In genomic region chr1:186375929-186376330, GRCh38 we compare ENCODE assay signal across 8 cellular contexts. TPM values are rescaled to one million over a fixed set of nuclear protein-coding genes. Genes with fewer than 3 reads are reported as not detected.
A peak's percentile ranks its signal among the peaks of the same experiment; 100 is the strongest.
DNase-seq lines count a peak whose midpoint lies in the region; ATAC-seq lines count a peak whose summit lies in the region.

No MANE protein-coding gene starts in this region.

- H3K27me3 ChIP-seq in iPS-18a (ENCODE audit: control insufficient read depth, insufficient read depth, low read length), result no peaks in the 10 kb centered on the region

- H3K36me3 Mint-ChIP-seq in activated CD4-positive, alpha-beta T cell treated with anti-CD3 and anti-CD28 coated beads for 36 hours (ENCODE audit: low read depth), result peaks cover 24% of the 10 kb centered on the region
- H3K36me3 Mint-ChIP-seq in activated T-helper 2 cell treated with anti-CD3 and anti-CD28 coated beads, Interferon-gamma antibody, Interleukin-2, Interleukin-4, amounts not matched to agents 10 μg/mL and 5 μg/mL and 100 μg/mL, durations not matched to agents 14 hours and 24 hours and 36 hours (ENCODE audit: low read depth), result peaks cover 36% of the 10 kb centered on the region

- intact Hi-C loops in activated CD4-positive, alpha-beta T cell treated with anti-CD3 and anti-CD28 coated beads for 36 hours (cut with DNase I, micrococcal nuclease), result loop anchor here (1.0 to 10.0 kb wide), 5 partner anchors 1059 to 1621 kb away; partner anchors contain the start of genes EDEM3 (in 2 of the 2), IVNS1ABP (in 1 of the 2), RNF2 (in 1 of the 2) and SWT1 (in 1 of the 2)
- intact Hi-C loops in activated T-helper 2 cell treated with anti-CD3 and anti-CD28 coated beads, Interferon-gamma antibody, Interleukin-2, Interleukin-4, amounts not matched to agents 10 μg/mL and 5 μg/mL and 100 μg/mL, durations not matched to agents 14 hours and 24 hours and 36 hours (cut with micrococcal nuclease), result loop anchor here (1.0 to 10.0 kb wide), 6 partner anchors 29 to 1621 kb away; partner anchors contain the start of genes EDEM3 and SWT1

- peak; percentile 8 for ATAC-seq in activated CD4-positive, alpha-beta T cell treated with anti-CD3 and anti-CD28 coated beads for 36 hours
- ATAC-seq in stimulated activated naive CD8-positive, alpha-beta T cell treated with anti-CD3 and anti-CD28 coated beads, Interleukin-15, amount 100 ng/mL, for 72 hours, result peak; percentile 25
- no peak for ATAC-seq in HG02885 (IDR thresholded peaks at IDR 0.05; ENCODE audit: poor library complexity, unreplicated experiment)

- no peaks in the 10 kb centered on the region for H3K27me3 Mint-ChIP-seq in activated CD4-positive, alpha-beta T cell treated with anti-CD3 and anti-CD28 coated beads for 36 hours
- no peaks in the 10 kb centered on the region for H3K27me3 Mint-ChIP-seq in activated T-helper 2 cell treated with anti-CD3 and anti-CD28 coated beads, Interferon-gamma antibody, Interleukin-2, Interleukin-4, amounts not matched to agents 10 μg/mL and 5 μg/mL and 100 μg/mL, durations not matched to agents 14 hours and 24 hours and 36 hours (ENCODE audit: low read depth)
- no peaks in the 10 kb centered on the region for H3K27me3 Mint-ChIP-seq in stimulated activated naive CD8-positive, alpha-beta T cell treated with anti-CD3 and anti-CD28 coated beads, Interleukin-15, amount 100 ng/mL, for 72 hours

- H3K9ac ChIP-seq in iPS-18a (ENCODE audit: low read length), result peak overlapping the region; percentile 93

- H3K27ac ChIP-seq in iPS-18a (ENCODE audit: low read length), result peak overlapping the region; percentile 91

- no peak for DNase-seq in activated CD4-positive, alpha-beta T cell treated with anti-CD3 and anti-CD28 coated beads for 36 hours
- DNase-seq in activated CD4-positive, alpha-beta T cell treated with anti-CD3 and anti-CD28 coated beads for 1 hour, result no peak
- DNase-seq in activated T-helper 2 cell treated with anti-CD3 and anti-CD28 coated beads, Interferon-gamma antibody, Interleukin-2, Interleukin-4, amounts not matched to agents 10 μg/mL and 5 μg/mL and 100 μg/mL, durations not matched to agents 14 hours and 24 hours and 36 hours (ENCODE audit: low spot score), result no peak
- no peak for DNase-seq in stimulated activated naive CD8-positive, alpha-beta T cell treated with anti-CD3 and anti-CD28 coated beads, Interleukin-15, amount 100 ng/mL, for 72 hours
- DNase-seq in hippocampal formation (lab: John Stamatoyannopoulos, UW), result no peak
- DNase-seq in NCI-H128 (lab: John Stamatoyannopoulos, UW; ENCODE audit: unreplicated experiment), result no peak

- H3K4me1 Mint-ChIP-seq in activated CD4-positive, alpha-beta T cell treated with anti-CD3 and anti-CD28 coated beads for 36 hours, result peaks cover 36% of the 10 kb centered on the region
- H3K4me1 Mint-ChIP-seq in activated T-helper 2 cell treated with anti-CD3 and anti-CD28 coated beads, Interferon-gamma antibody, Interleukin-2, Interleukin-4, amounts not matched to agents 10 μg/mL and 5 μg/mL and 100 μg/mL, durations not matched to agents 14 hours and 24 hours and 36 hours (ENCODE audit: low read depth), result peaks cover 26% of the 10 kb centered on the region
- H3K4me1 Mint-ChIP-seq in stimulated activated naive CD8-positive, alpha-beta T cell treated with anti-CD3 and anti-CD28 coated beads, Interleukin-15, amount 100 ng/mL, for 72 hours, result peaks cover 41% of the 10 kb centered on the region

- CTCF ChIA-PET in activated CD4-positive, alpha-beta T cell treated with anti-CD3 and anti-CD28 coated beads for 36 hours (lab: Charles Lee), result interaction anchor here (0.5 to 2.1 kb wide), 13 partner anchors 12 to 961 kb away, joined by 3 to 32 read pairs (median 5); no protein-coding TSS in a partner anchor

- POLR2A ChIA-PET in activated CD4-positive, alpha-beta T cell treated with anti-CD3 and anti-CD28 coated beads for 36 hours (lab: Charles Lee), result interaction anchor here (1.0 to 1.2 kb wide), 2 partner anchors 18 to 36 kb away, joined by 4 read pairs; no protein-coding TSS in a partner anchor

- no peaks in the 10 kb centered on the region for H3K9me3 ChIP-seq in iPS-18a (ENCODE audit: control insufficient read depth, low read depth, low read length)

- peaks cover 11% of the 10 kb centered on the region for H3K4me1 ChIP-seq in iPS-18a (ENCODE audit: control insufficient read depth, low read depth, low read length)

- peak overlapping the region; percentile 98 for H3K27ac Mint-ChIP-seq in activated CD4-positive, alpha-beta T cell treated with anti-CD3 and anti-CD28 coated beads for 36 hours
- H3K27ac Mint-ChIP-seq in activated T-helper 2 cell treated with anti-CD3 and anti-CD28 coated beads, Interferon-gamma antibody, Interleukin-2, Interleukin-4, amounts not matched to agents 10 μg/mL and 5 μg/mL and 100 μg/mL, durations not matched to agents 14 hours and 24 hours and 36 hours, result peak overlapping the region; percentile 97
- peak overlapping the region; percentile 98 to 99 for H3K27ac Mint-ChIP-seq in stimulated activated naive CD8-positive, alpha-beta T cell treated with anti-CD3 and anti-CD28 coated beads, Interleukin-15, amount 100 ng/mL, for 72 hours

- H3K4me3 Mint-ChIP-seq in activated CD4-positive, alpha-beta T cell treated with anti-CD3 and anti-CD28 coated beads for 36 hours, result peak overlapping the region; percentile 98
- peak overlapping the region; percentile 96 for H3K4me3 Mint-ChIP-seq in activated T-helper 2 cell treated with anti-CD3 and anti-CD28 coated beads, Interferon-gamma antibody, Interleukin-2, Interleukin-4, amounts not matched to agents 10 μg/mL and 5 μg/mL and 100 μg/mL, durations not matched to agents 14 hours and 24 hours and 36 hours (ENCODE audit: low read depth)
- H3K4me3 Mint-ChIP-seq in stimulated activated naive CD8-positive, alpha-beta T cell treated with anti-CD3 and anti-CD28 coated beads, Interleukin-15, amount 100 ng/mL, for 72 hours, result peak overlapping the region; percentile 83 to 99

- H3K4me3 ChIP-seq in iPS-18a (ENCODE audit: low read length), result peak overlapping the region; percentile 98

- no peaks in the 10 kb centered on the region for H3K9me3 Mint-ChIP-seq in activated CD4-positive, alpha-beta T cell treated with anti-CD3 and anti-CD28 coated beads for 36 hours (ENCODE audit: low read depth)
- no peaks in the 10 kb centered on the region for H3K9me3 Mint-ChIP-seq in activated T-helper 2 cell treated with anti-CD3 and anti-CD28 coated beads, Interferon-gamma antibody, Interleukin-2, Interleukin-4, amounts not matched to agents 10 μg/mL and 5 μg/mL and 100 μg/mL, durations not matched to agents 14 hours and 24 hours and 36 hours
- no peaks in the 10 kb centered on the region for H3K9me3 Mint-ChIP-seq in stimulated activated naive CD8-positive, alpha-beta T cell treated with anti-CD3 and anti-CD28 coated beads, Interleukin-15, amount 100 ng/mL, for 72 hours

- H3K36me3 ChIP-seq in iPS-18a (ENCODE audit: control insufficient read depth, low read depth, low read length), result peaks cover 32% of the 10 kb centered on the region

RNA-seq across cellular contexts. Expression of gene ODR4, which starts 0.3 kb away (rescaled TPM):
- 10 to 100 TPM; 13.1 to 14.0 TPM for total RNA-seq in activated CD4-positive, alpha-beta T cell treated with anti-CD3 and anti-CD28 coated beads for 36 hours
- total RNA-seq in activated T-helper 2 cell treated with anti-CD3 and anti-CD28 coated beads, Interferon-gamma antibody, Interleukin-2, Interleukin-4, amounts not matched to agents 10 μg/mL and 5 μg/mL and 100 μg/mL, durations not matched to agents 14 hours and 24 hours and 36 hours, result 16.1 and 17.0 TPM in 2 replicates

RNA-seq across cellular contexts. Expression of gene TPR, which starts 0.9 kb away (rescaled TPM):
- total RNA-seq in activated CD4-positive, alpha-beta T cell treated with anti-CD3 and anti-CD28 coated beads for 36 hours, result 100 to 1,000 TPM; 151 to 152 TPM
- total RNA-seq in activated T-helper 2 cell treated with anti-CD3 and anti-CD28 coated beads, Interferon-gamma antibody, Interleukin-2, Interleukin-4, amounts not matched to agents 10 μg/mL and 5 μg/mL and 100 μg/mL, durations not matched to agents 14 hours and 24 hours and 36 hours, result 154 and 160 TPM in 2 replicates
